In the genomic region with DNA sequence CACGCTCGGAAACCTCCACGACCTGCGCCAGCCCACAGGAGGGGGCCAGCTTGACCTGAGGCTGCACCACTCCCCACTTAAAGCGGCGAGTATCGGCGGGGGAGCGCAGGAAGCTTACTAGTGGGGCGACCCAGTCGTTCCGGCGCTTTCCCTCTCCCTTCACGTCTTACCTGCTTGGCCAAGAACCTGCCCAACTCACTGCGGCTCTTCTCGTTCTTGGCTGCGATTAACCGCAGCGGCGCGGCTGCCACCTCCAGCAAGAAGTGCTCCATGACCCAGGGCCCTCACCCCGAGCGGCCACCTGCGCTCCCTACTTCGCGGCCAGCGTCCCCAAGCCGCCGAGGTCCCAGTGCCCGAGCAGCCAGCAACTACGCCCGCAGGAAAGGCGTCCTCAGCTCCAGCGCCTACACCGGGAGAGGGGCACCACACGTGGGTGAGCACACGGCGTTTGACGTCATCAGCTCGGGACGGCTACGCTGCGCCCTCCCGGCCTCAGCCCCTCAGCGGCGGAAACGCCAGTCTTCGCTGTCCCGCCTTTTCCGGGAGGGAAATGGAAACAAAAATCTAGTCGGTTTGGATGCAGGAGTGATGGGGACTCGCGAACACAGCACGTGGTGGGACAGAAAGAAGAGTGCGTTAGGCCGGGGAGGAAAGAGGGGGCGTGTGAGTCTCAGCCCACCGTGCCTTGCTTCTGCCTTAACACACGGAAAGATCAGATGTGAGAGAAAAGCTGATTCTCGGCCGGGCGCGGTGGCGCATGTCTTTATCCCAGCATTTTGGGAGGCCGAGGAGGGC, we compare ENCODE assay signal across 8 cellular contexts. TPM values are rescaled to one million over a fixed set of nuclear protein-coding genes. Genes with fewer than 3 reads are reported as not detected.
DNase-seq lines count a peak whose midpoint lies in the region; ATAC-seq and TF ChIP-seq lines count a peak whose summit lies in the region.

A gene with protein sequence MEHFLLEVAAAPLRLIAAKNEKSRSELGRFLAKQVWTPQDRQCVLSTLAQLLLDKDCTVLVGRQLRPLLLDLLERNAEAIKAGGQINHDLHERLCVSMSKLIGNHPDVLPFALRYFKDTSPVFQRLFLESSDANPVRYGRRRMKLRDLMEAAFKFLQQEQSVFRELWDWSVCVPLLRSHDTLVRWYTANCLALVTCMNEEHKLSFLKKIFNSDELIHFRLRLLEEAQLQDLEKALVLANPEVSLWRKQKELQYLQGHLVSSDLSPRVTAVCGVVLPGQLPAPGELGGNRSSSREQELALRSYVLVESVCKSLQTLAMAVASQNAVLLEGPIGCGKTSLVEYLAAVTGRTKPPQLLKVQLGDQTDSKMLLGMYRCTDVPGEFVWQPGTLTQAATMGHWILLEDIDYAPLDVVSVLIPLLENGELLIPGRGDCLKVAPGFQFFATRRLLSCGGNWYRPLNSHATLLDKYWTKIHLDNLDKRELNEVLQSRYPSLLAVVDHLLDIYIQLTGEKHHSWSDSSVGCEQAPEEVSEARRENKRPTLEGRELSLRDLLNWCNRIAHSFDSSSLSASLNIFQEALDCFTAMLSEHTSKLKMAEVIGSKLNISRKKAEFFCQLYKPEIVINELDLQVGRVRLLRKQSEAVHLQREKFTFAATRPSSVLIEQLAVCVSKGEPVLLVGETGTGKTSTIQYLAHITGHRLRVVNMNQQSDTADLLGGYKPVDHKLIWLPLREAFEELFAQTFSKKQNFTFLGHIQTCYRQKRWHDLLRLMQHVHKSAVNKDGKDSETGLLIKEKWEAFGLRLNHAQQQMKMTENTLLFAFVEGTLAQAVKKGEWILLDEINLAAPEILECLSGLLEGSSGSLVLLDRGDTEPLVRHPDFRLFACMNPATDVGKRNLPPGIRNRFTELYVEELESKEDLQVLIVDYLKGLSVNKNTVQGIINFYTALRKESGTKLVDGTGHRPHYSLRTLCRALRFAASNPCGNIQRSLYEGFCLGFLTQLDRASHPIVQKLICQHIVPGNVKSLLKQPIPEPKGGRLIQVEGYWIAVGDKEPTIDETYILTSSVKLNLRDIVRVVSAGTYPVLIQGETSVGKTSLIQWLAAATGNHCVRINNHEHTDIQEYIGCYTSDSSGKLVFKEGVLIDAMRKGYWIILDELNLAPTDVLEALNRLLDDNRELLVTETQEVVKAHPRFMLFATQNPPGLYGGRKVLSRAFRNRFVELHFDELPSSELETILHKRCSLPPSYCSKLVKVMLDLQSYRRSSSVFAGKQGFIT (N-terminal part only) (minus strand): TSS at position 459 of the 795 bp plus-strand sequence. CDS start 187 bp downstream, at position 272.

- H3K4me3 Mint-ChIP-seq in natural killer cell treated with Interleukin-12 subunit alpha and Interleukin-12 subunit beta and Interleukin-15 and Interleukin-18, amount 100 ng/mL, for 72 hours = peak within 1 kb of the TSS; percentile 98

- peak within 1 kb of the TSS; percentile 99 for H3K4me3 ChIP-seq in H7 (ENCODE audit: insufficient read depth, low read depth, low read length)
- H3K4me3 ChIP-seq in fibroblast of pulmonary artery (replicated peaks; ENCODE audit: low read depth, low read length) = peak within 1 kb of the TSS; percentile 97

- H3K27me3 Mint-ChIP-seq in natural killer cell treated with Interleukin-12 subunit alpha and Interleukin-12 subunit beta and Interleukin-15 and Interleukin-18, amount 100 ng/mL, for 72 hours = no peaks in the 10 kb centered on the region

- peaks cover 6% of the 10 kb centered on the region for H3K36me3 Mint-ChIP-seq in natural killer cell treated with Interleukin-12 subunit alpha and Interleukin-12 subunit beta and Interleukin-15 and Interleukin-18, amount 100 ng/mL, for 72 hours

- peaks cover 2% of the 10 kb centered on the region for H3K36me3 ChIP-seq in H7 (replicated peaks; ENCODE audit: control insufficient read depth, insufficient read depth, low read length)

- ATAC-seq in natural killer cell treated with Interleukin-12 subunit alpha and Interleukin-12 subunit beta and Interleukin-15 and Interleukin-18, amount 100 ng/mL, for 72 hours = peak; percentile 98 to 99
- ATAC-seq in stimulated activated naive CD8-positive, alpha-beta T cell treated with anti-CD3 and anti-CD28 coated beads, Interleukin-15, Interleukin-2, amounts not matched to agents 100 U/mL and 50 U/mL, for 24 hours = peak; percentile 95

- DNase-seq in ELR (ENCODE audit: low read depth) (peak; percentile 98), H7 (peak; percentile 95), M059J (ENCODE audit: low read depth) (peak; percentile 91), SHP77 (lab: John Stamatoyannopoulos, UW) (peak; percentile 94 to 95), fibroblast of pulmonary artery (ENCODE audit: low read depth) (peak; percentile 96)
- peak; percentile 81 for DNase-seq in activated effector memory CD4-positive, alpha-beta T cell treated with Interleukin-2 at 50 U/mL for 16 hours
- DNase-seq in natural killer cell treated with Interleukin-12 subunit alpha and Interleukin-12 subunit beta and Interleukin-15 and Interleukin-18, amount 100 ng/mL, for 72 hours (ENCODE audit: low spot score) = peak; percentile 91
- DNase-seq in stimulated activated naive CD8-positive, alpha-beta T cell treated with anti-CD3 and anti-CD28 coated beads, Interleukin-15, Interleukin-2, amounts not matched to agents 100 U/mL and 50 U/mL, for 24 hours = peak; percentile 90

- H3K4me1 Mint-ChIP-seq in natural killer cell treated with Interleukin-12 subunit alpha and Interleukin-12 subunit beta and Interleukin-15 and Interleukin-18, amount 100 ng/mL, for 72 hours (ENCODE audit: low read depth in 2 of 2) = peaks cover 19 to 30% of the 10 kb centered on the region in 2 donors

- H3K27me3 ChIP-seq in H7 (ENCODE audit: control insufficient read depth, insufficient read depth, low read length) = no peaks in the 10 kb centered on the region

- H3K9me3 Mint-ChIP-seq in natural killer cell treated with Interleukin-12 subunit alpha and Interleukin-12 subunit beta and Interleukin-15 and Interleukin-18, amount 100 ng/mL, for 72 hours = no peaks in the 10 kb centered on the region

- H3K27ac Mint-ChIP-seq in natural killer cell treated with Interleukin-12 subunit alpha and Interleukin-12 subunit beta and Interleukin-15 and Interleukin-18, amount 100 ng/mL, for 72 hours = peak within 1 kb of the TSS; percentile 96

- TF ChIP-seq CTCF in fibroblast of pulmonary artery (IDR thresholded peaks at IDR 0.05; ENCODE audit: low read length, missing control alignments) = no peak

RNA-seq across cellular contexts. Expression of the gene that starts here (rescaled TPM):
- 53.2 and 79.3 TPM in 2 replicates for total RNA-seq in H7 (2014; rRNA removed; shearing (Covaris generic))
- total RNA-seq in M059J (2014; rRNA removed; shearing (Covaris generic)) = 3.5 and 8.7 TPM in 2 replicates
- total RNA-seq in natural killer cell treated with Interleukin-12 subunit alpha and Interleukin-12 subunit beta and Interleukin-15 and Interleukin-18, amount 100 ng/mL, for 72 hours = 100 to 1,000 TPM in 1 of 2 donors, 10 to 100 TPM in 1; 47.3 to 102 TPM

Comparison
In these comparisons a context has a peak if more than half of its experiments do, and no peak if none do; other contexts are left out.
1. Peak in every context shown above with its lines: DNase-seq, ATAC-seq and H3K4me3 ChIP-seq.